In the genomic region with DNA sequence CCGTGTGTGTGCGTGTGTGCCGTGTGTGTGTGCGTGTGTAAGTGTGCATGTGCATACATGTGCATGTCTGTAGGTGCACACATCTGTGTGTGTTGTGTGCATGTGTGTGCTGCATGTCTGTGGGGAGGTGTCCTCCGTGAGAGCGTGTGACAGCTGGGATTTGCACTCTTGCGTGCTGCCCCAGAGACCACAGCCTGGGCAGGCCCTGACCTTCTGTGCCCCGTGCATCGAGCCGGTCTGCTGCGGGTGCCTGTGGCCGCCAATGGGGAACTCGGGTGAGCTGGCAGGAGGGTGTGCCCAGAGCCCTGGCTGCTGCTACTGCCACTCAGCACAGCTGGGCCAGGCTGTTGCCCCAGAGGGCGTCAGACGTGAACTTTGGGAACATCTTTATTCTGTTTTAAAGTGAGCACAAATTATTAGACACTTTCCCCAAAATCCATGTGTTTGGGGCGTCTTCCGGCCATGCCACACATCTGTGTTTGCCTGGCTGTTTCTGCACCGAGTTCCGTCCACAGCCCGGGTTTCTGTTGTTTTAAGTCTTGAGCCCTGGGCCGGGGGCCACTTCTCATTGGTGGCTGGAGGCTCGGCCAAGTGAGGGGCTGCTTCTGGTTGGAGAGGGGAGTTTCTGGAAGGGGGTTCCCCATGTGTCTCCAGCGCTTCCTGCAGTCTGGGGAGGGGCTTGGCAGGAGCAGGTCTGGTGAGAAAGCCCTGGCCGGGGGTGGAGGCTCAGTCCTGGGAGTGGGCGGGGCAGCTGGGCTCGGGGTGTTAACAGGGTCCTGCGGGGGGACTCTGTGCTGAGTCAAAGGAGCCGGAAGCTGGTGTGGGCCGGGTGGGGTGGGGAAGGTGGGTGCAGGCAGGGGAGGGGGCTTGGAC, we compare ENCODE assay signal across 10 cellular contexts. TPM values are rescaled to one million over a fixed set of nuclear protein-coding genes. Genes with fewer than 3 reads are reported as not detected.
DNase-seq lines count a peak whose midpoint lies in the region; ATAC-seq and TF ChIP-seq lines count a peak whose summit lies in the region.
"Had no signal": no experiment of that assay in that cellular context is flagged by ENCODE, and none has a peak within 500 bp of the region (broad histone marks: within the 10 kb centered on the region; RNA-seq: fewer than 3 reads in every experiment).

No MANE protein-coding gene starts in this region.

- no peak overlapping the region for H4K8ac ChIP-seq in neuronal stem cell (ENCODE audit: low read depth, low read length)

- H2AK5ac ChIP-seq in neuronal stem cell (ENCODE audit: low read depth, low read length), result peak overlapping the region; percentile 99

- peaks cover 21% of the 10 kb centered on the region for H3K79me1 ChIP-seq in neuronal stem cell (ENCODE audit: low read depth, low read length)

- H3K4me1 ChIP-seq in RWPE2 (ENCODE audit: insufficient read depth, poor library complexity, severe bottlenecking) (peaks cover 6% of the 10 kb centered on the region), neuronal stem cell (ENCODE audit: control insufficient read depth in 2 of 2, insufficient read depth in 1 of 2, low read depth in 1 of 2, low read length in 2 of 2) (peaks cover 0 to 8% of the 10 kb centered on the region in 2 donors), prostate gland (replicated peaks) (peaks cover 3% of the 10 kb centered on the region)

- H3K4me3 ChIP-seq in RWPE2 (ENCODE audit: severe bottlenecking) (no peak overlapping the region), neuronal stem cell (ENCODE audit: low read length in 2 of 2) (no peak overlapping the region), prostate gland (no peak overlapping the region)

- no peak overlapping the region for H3K4me2 ChIP-seq in neuronal stem cell (ENCODE audit: insufficient read depth, low read length, poor library complexity, severe bottlenecking)

- peak overlapping the region; percentile 97 for H3K23ac ChIP-seq in neuronal stem cell (ENCODE audit: low read depth, low read length, poor library complexity)

- peak overlapping the region; percentile 74 for H3K18ac ChIP-seq in neuronal stem cell (ENCODE audit: low read length)

- H2BK15ac ChIP-seq in neuronal stem cell (ENCODE audit: low read length), result peak overlapping the region; percentile 93

- WGBS in neuronal stem cell (ENCODE audit: extremely low coverage in 2 of 2, insufficient read length in 2 of 2, insufficient replicate concordance in 1 of 2), 2 donors, result no CpG with 5 or more reads among the region's 29 CpGs
- 35% methylated on average over 29 of the region's 29 CpGs for WGBS in prostate gland

- H2AFZ ChIP-seq in neuronal stem cell (ENCODE audit: low read length), result no peak overlapping the region

- H3K4ac ChIP-seq in neuronal stem cell (ENCODE audit: low read length), result no peak overlapping the region

- peak overlapping the region; percentile 89 for H4K91ac ChIP-seq in neuronal stem cell (ENCODE audit: low read depth, low read length, poor library complexity)

- intact Hi-C loops in prostate gland (cut with DNase I), result no loop called here

- H3K14ac ChIP-seq in neuronal stem cell (ENCODE audit: low read length), result peak overlapping the region; percentile 2

- H3K9ac ChIP-seq in neuronal stem cell (ENCODE audit: low read depth, low read length, poor library complexity), result peak overlapping the region; percentile 79

- TF ChIP-seq POLR2A in prostate gland (IDR thresholded peaks at IDR 0.05), result no peak

- no peaks in the 10 kb centered on the region for H3K27me3 ChIP-seq in RWPE2 (ENCODE audit: insufficient read depth, poor library complexity, severe bottlenecking)
- H3K27me3 ChIP-seq in neuronal stem cell (ENCODE audit: control insufficient read depth in 3 of 3, insufficient read depth in 3 of 3, low read depth in 1 of 3, low read length in 3 of 3), result no peaks in the 10 kb centered on the region
- H3K27me3 ChIP-seq in prostate gland (replicated peaks; ENCODE audit: insufficient read depth), result no peaks in the 10 kb centered on the region

- H3K9me3 ChIP-seq in RWPE2 (ENCODE audit: severe bottlenecking) (no peaks in the 10 kb centered on the region), neuronal stem cell (replicated peaks in 1 of 2; ENCODE audit: control insufficient read depth in 2 of 2, insufficient read depth in 1 of 2, low read depth in 1 of 2, low read length in 2 of 2) (no peaks in the 10 kb centered on the region), prostate gland (no peaks in the 10 kb centered on the region)

- H2BK12ac ChIP-seq in neuronal stem cell (ENCODE audit: low read length), result peak overlapping the region; percentile 7

- peaks cover 38% of the 10 kb centered on the region for H3K36me3 ChIP-seq in RWPE2 (ENCODE audit: low read depth)
- H3K36me3 ChIP-seq in neuronal stem cell (replicated peaks in 1 of 2; ENCODE audit: control insufficient read depth in 2 of 2, insufficient read depth in 2 of 2, low read length in 2 of 2), result no peaks in the 10 kb centered on the region
- H3K36me3 ChIP-seq in prostate gland, result no peaks in the 10 kb centered on the region

- DNase-seq in EH (ENCODE audit: low read depth), result peak; percentile 47
- no peak for DNase-seq in RWPE2 (ENCODE audit: low spot score)
- peak; percentile 44 for DNase-seq in glomerular visceral epithelial cell (ENCODE audit: extremely low spot score)
- no peak for DNase-seq in neuronal stem cell (ENCODE audit: low spot score)
- DNase-seq in stimulated activated naive CD8-positive, alpha-beta T cell treated with anti-CD3 and anti-CD28 coated beads, Interleukin-15, Interleukin-2, amounts not matched to agents 100 U/mL and 50 U/mL, for 24 hours, result no peak
- no peak for DNase-seq in GOT3 (lab: John Stamatoyannopoulos, UW)
- no peak for DNase-seq in NCI-H2107 treated with DMSO at 0.1 percent for 48 hours (lab: John Stamatoyannopoulos, UW; ENCODE audit: unreplicated experiment)
- no peak for DNase-seq in prostate gland (ENCODE audit: low spot score)
- DNase-seq: NCI-H774, T-helper 2 cell had no signal

- H2BK120ac ChIP-seq in neuronal stem cell (ENCODE audit: low read depth, low read length), result no peak overlapping the region

- peak; percentile 77 for ATAC-seq in RWPE2 (ENCODE audit: low read depth)
- ATAC-seq in stimulated activated naive CD8-positive, alpha-beta T cell treated with anti-CD3 and anti-CD28 coated beads, Interleukin-15, Interleukin-2, amounts not matched to agents 100 U/mL and 50 U/mL, for 24 hours, result no peak

- no peak for TF ChIP-seq CTCF in RWPE2 (IDR thresholded peaks at IDR 0.05; ENCODE audit: poor library complexity, severe bottlenecking)
- no peak for TF ChIP-seq CTCF in prostate gland (IDR thresholded peaks at IDR 0.05)

- peak overlapping the region; percentile 27 for H3K27ac ChIP-seq in RWPE2 (ENCODE audit: poor library complexity, severe bottlenecking)
- no peak overlapping the region for H3K27ac ChIP-seq in neuronal stem cell (replicated peaks; ENCODE audit: low read length)
- no peak overlapping the region for H3K27ac ChIP-seq in prostate gland

- H2BK5ac ChIP-seq in neuronal stem cell (ENCODE audit: low read length), result peak overlapping the region; percentile 66

RNA-seq across cellular contexts. Expression of a gene that starts 7.6 kb away (rescaled TPM):
- 12.3 TPM for polyA plus RNA-seq in neuronal stem cell (2013, experiment 1 of 2)
- polyA plus RNA-seq in neuronal stem cell (2013, experiment 2 of 2), result 11.4 TPM
- 10 to 100 TPM; 29.1 to 81.2 TPM for total RNA-seq in prostate gland

RNA-seq across cellular contexts. Expression of a gene that starts 52.0 kb away (rescaled TPM):
- polyA plus RNA-seq in neuronal stem cell (2013, experiment 1 of 2), result 0.04 TPM
- polyA plus RNA-seq in neuronal stem cell (2013, experiment 2 of 2), result 0.03 TPM
- total RNA-seq in prostate gland, result 1 to 10 TPM; 1.2 to 5.4 TPM

Comparison
In these comparisons a context has a peak if more than half of its experiments do, and no peak if none do; other contexts are left out.
1. DNase-seq: peak in EH (single experiment) and glomerular visceral epithelial cell (single experiment); none in RWPE2 (single experiment), neuronal stem cell (single experiment), stimulated activated naive CD8-positive, alpha-beta T cell treated with anti-CD3 and anti-CD28 coated beads, Interleukin-15, Interleukin-2, amounts not matched to agents 100 U/mL and 50 U/mL, for 24 hours (single experiment), GOT3 (single experiment), NCI-H2107 treated with DMSO at 0.1 percent for 48 hours (single experiment) and prostate gland (single experiment).